Comparison of ENCODE assay signal across 1 cellular context in the genomic region with DNA sequence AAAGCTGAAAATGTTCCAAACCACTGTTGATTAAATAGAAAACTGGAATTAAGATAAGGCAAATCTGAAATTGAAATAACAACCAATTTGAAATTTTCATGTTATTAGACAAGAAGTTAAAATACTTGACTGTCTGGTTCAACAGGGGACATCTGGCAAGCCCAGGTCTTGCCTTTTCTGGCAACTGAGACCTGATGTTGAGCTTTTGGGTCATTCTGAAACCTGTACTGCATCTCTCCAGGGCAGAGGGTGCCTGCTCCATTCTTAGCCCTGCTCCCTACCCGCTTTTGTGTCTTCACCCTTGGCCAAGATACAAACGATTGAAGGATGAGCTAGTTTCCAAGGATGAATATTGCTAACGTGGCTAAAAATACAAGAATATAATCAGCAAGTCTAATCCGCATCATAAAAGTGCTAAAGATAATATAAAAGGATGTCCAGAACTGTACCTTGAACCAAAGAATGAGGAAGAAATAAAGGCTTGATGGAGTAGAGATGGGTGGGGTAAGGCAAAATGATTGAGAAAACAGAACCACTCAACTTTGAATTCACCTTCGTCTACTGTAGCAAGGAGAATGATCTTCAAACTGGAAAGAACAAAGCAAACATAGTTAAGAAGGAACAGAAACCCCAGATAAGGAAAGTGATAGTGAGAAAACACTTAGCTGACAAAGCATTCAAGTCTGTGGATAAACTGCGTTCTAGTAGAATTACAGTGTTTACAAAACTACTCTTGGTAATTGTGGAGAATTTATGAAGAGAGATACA.
A peak's percentile ranks its signal among the peaks of the same experiment; 100 is the strongest.
TF ChIP-seq lines count a peak whose summit lies in the region.

No MANE protein-coding gene starts in this region.

TF ChIP-seq in GM12878, 131 proteins besides CTCF, POLR2A, EP300 and RAD21 (continued from another document):
- TF ChIP-seq TAF1 (IDR thresholded peaks at IDR 0.05; ENCODE audit: borderline replicate concordance, low read depth, low read length) (no peak), ZNF622 (IDR thresholded peaks at IDR 0.05) (no peak), NFIC (IDR thresholded peaks at IDR 0.05; ENCODE audit: low read depth, low read length) (peak; percentile 56), JUNB (IDR thresholded peaks at IDR 0.05) (0 out of 2 replicates have a peak, but pooled peaks have one; percentile 16), ATF7 (IDR thresholded peaks at IDR 0.05; ENCODE audit: low read depth) (peak; percentile 27; the same call in 1 of the 2 replicates), IKZF2 (IDR thresholded peaks at IDR 0.05) (peak; percentile 48 to 69; a peak in 2 of 4 replicates), MLLT1 (IDR thresholded peaks at IDR 0.05) (0 out of 2 replicates have a peak, but pooled peaks have one; percentile 47), JUND (IDR thresholded peaks at IDR 0.05; ENCODE audit: low read depth, low read length) (no peak), HCFC1 (IDR thresholded peaks at IDR 0.05; ENCODE audit: low read length) (no peak), SPI1 (IDR thresholded peaks at IDR 0.05; ENCODE audit: borderline replicate concordance, insufficient read depth, low read depth, low read length) (peak; percentile 78), ETV6 (conservative IDR thresholded peaks at IDR 0.05 in 1 of 2, IDR thresholded peaks at IDR 0.05 in 1 of 2; ENCODE audit: borderline replicate concordance in 1 of 2, low read depth in 1 of 2) (0 out of 4 replicates have a peak, but pooled peaks of 1 of the 2 experiments have one; percentile 30), RELB (IDR thresholded peaks at IDR 0.05; ENCODE audit: low read depth) (peak; percentile 53; the same call in 1 of the 2 replicates), ASH2L (IDR thresholded peaks at IDR 0.05; ENCODE audit: borderline replicate concordance, low read depth) (0 out of 2 replicates have a peak, but pooled peaks have one; percentile 46), RUNX3 (IDR thresholded peaks at IDR 0.05; ENCODE audit: low read length) (peak; percentile 40; the same call in 1 of the 2 replicates), SRF (IDR thresholded peaks at IDR 0.05; ENCODE audit: low read depth in 2 of 2, low read length in 2 of 2) (0 out of 4 replicates have a peak, but pooled peaks of 1 of the 2 experiments have one; percentile 66), TCF12 (IDR thresholded peaks at IDR 0.05; ENCODE audit: low read depth, low read length) (no peak), HDGF (IDR thresholded peaks at IDR 0.05) (0 out of 2 replicates have a peak, but pooled peaks have one; percentile 47), SIX5 (IDR thresholded peaks at IDR 0.05; ENCODE audit: low read depth, low read length, severe bottlenecking) (no peak), LARP7 (IDR thresholded peaks at IDR 0.05) (no peak), EZH2 (IDR thresholded peaks at IDR 0.05; ENCODE audit: borderline replicate concordance, control insufficient read depth, low read depth, low read length) (no peak), BACH1 (IDR thresholded peaks at IDR 0.05; ENCODE audit: borderline replicate concordance) (peak; percentile 15; the same call in 1 of the 2 replicates), IRF4 (IDR thresholded peaks at IDR 0.05; ENCODE audit: low read depth, low read length) (peak; percentile 68; the same call in 1 of the 2 replicates), ZNF24 (IDR thresholded peaks at IDR 0.05) (0 out of 2 replicates have a peak, but pooled peaks have one; percentile 28)
- TF ChIP-seq, protein P1, sequence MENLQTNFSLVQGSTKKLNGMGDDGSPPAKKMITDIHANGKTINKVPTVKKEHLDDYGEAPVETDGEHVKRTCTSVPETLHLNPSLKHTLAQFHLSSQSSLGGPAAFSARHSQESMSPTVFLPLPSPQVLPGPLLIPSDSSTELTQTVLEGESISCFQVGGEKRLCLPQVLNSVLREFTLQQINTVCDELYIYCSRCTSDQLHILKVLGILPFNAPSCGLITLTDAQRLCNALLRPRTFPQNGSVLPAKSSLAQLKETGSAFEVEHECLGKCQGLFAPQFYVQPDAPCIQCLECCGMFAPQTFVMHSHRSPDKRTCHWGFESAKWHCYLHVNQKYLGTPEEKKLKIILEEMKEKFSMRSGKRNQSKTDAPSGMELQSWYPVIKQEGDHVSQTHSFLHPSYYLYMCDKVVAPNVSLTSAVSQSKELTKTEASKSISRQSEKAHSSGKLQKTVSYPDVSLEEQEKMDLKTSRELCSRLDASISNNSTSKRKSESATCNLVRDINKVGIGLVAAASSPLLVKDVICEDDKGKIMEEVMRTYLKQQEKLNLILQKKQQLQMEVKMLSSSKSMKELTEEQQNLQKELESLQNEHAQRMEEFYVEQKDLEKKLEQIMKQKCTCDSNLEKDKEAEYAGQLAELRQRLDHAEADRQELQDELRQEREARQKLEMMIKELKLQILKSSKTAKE (IDR thresholded peaks at IDR 0.05; ENCODE audit: low read depth, poor library complexity, severe bottlenecking): peak; percentile 50
- TF ChIP-seq, protein P2, sequence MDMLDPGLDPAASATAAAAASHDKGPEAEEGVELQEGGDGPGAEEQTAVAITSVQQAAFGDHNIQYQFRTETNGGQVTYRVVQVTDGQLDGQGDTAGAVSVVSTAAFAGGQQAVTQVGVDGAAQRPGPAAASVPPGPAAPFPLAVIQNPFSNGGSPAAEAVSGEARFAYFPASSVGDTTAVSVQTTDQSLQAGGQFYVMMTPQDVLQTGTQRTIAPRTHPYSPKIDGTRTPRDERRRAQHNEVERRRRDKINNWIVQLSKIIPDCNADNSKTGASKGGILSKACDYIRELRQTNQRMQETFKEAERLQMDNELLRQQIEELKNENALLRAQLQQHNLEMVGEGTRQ (IDR thresholded peaks at IDR 0.05; ENCODE audit: borderline replicate concordance, low read depth, low read length): no peak
- TF ChIP-seq, protein P3, sequence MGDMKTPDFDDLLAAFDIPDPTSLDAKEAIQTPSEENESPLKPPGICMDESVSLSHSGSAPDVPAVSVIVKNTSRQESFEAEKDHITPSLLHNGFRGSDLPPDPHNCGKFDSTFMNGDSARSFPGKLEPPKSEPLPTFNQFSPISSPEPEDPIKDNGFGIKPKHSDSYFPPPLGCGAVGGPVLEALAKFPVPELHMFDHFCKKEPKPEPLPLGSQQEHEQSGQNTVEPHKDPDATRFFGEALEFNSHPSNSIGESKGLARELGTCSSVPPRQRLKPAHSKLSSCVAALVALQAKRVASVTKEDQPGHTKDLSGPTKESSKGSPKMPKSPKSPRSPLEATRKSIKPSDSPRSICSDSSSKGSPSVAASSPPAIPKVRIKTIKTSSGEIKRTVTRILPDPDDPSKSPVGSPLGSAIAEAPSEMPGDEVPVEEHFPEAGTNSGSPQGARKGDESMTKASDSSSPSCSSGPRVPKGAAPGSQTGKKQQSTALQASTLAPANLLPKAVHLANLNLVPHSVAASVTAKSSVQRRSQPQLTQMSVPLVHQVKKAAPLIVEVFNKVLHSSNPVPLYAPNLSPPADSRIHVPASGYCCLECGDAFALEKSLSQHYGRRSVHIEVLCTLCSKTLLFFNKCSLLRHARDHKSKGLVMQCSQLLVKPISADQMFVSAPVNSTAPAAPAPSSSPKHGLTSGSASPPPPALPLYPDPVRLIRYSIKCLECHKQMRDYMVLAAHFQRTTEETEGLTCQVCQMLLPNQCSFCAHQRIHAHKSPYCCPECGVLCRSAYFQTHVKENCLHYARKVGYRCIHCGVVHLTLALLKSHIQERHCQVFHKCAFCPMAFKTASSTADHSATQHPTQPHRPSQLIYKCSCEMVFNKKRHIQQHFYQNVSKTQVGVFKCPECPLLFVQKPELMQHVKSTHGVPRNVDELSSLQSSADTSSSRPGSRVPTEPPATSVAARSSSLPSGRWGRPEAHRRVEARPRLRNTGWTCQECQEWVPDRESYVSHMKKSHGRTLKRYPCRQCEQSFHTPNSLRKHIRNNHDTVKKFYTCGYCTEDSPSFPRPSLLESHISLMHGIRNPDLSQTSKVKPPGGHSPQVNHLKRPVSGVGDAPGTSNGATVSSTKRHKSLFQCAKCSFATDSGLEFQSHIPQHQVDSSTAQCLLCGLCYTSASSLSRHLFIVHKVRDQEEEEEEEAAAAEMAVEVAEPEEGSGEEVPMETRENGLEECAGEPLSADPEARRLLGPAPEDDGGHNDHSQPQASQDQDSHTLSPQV (IDR thresholded peaks at IDR 0.05): no peak
- TF ChIP-seq, protein P4, sequence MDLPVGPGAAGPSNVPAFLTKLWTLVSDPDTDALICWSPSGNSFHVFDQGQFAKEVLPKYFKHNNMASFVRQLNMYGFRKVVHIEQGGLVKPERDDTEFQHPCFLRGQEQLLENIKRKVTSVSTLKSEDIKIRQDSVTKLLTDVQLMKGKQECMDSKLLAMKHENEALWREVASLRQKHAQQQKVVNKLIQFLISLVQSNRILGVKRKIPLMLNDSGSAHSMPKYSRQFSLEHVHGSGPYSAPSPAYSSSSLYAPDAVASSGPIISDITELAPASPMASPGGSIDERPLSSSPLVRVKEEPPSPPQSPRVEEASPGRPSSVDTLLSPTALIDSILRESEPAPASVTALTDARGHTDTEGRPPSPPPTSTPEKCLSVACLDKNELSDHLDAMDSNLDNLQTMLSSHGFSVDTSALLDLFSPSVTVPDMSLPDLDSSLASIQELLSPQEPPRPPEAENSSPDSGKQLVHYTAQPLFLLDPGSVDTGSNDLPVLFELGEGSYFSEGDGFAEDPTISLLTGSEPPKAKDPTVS (IDR thresholded peaks at IDR 0.05; ENCODE audit: low read depth, low read length): no peak
